Comparison of ENCODE assay signal across 8 cellular contexts in genomic region chr20:13784271-13784892, GRCh38. TPM values are rescaled to one million over a fixed set of nuclear protein-coding genes. Genes with fewer than 3 reads are reported as not detected.
DNase-seq lines count a peak whose midpoint lies in the region; ATAC-seq and TF ChIP-seq lines count a peak whose summit lies in the region.

No MANE protein-coding gene starts in this region.

- H3K9me3 ChIP-seq in mucosa of descending colon = no peaks in the 10 kb centered on the region

- H3K27me3 Mint-ChIP-seq in MCF 10A (ENCODE audit: insufficient read depth, unreplicated experiment) = no peaks in the 10 kb centered on the region

- peak overlapping the region; percentile 99 for H3K27ac Mint-ChIP-seq in MCF 10A (ENCODE audit: low read depth, unreplicated experiment)

- H3K9me3 Mint-ChIP-seq in MCF 10A (ENCODE audit: unreplicated experiment) = no peaks in the 10 kb centered on the region

- H3K4me3 ChIP-seq in mucosa of descending colon = peak overlapping the region; percentile 87

- ATAC-seq in GM19023 (IDR thresholded peaks at IDR 0.05; ENCODE audit: unreplicated experiment) = peak; percentile 23
- ATAC-seq in HG03439 (IDR thresholded peaks at IDR 0.05; ENCODE audit: unreplicated experiment) = peak; percentile 17
- no peak for ATAC-seq in mucosa of descending colon

- H3K4me1 Mint-ChIP-seq in MCF 10A (ENCODE audit: insufficient read depth, unreplicated experiment) = peaks cover 38% of the 10 kb centered on the region

- H3K4me3 Mint-ChIP-seq in MCF 10A (ENCODE audit: unreplicated experiment) = peak overlapping the region; percentile 87

- H3K36me3 Mint-ChIP-seq in MCF 10A (ENCODE audit: insufficient read depth, unreplicated experiment) = peaks cover 65% of the 10 kb centered on the region

- POLR2A ChIA-PET in MCF 10A (lab: Yijun Ruan, JAX) = interaction anchor here (0.6 to 4.0 kb wide), 22 partner anchors 10 to 1475 kb away, joined by 3 to 121 read pairs (median 4); partner anchors contain the start of genes MACROD2, SPTLC3 and TASP1

- H3K4me1 ChIP-seq in mucosa of descending colon (ENCODE audit: low read depth) = peaks cover 22% of the 10 kb centered on the region

- intact Hi-C loops in MCF 10A (cut with micrococcal nuclease) (no loop called here), mucosa of descending colon (cut with DNase I, micrococcal nuclease) (no loop called here)

- BruUV-seq in MCF 10A (replicated peaks; lab: Mats Ljungman, UMichigan) = no TSS peak

- H3K27ac ChIP-seq in 22Rv1 = peak overlapping the region; percentile 87

- no peak for TF ChIP-seq CTCF in 22Rv1 (IDR thresholded peaks at IDR 0.05)
- no peak for TF ChIP-seq CTCF in MCF 10A (IDR thresholded peaks at IDR 0.05; ENCODE audit: unreplicated experiment)
- TF ChIP-seq CTCF in mucosa of descending colon (IDR thresholded peaks at IDR 0.05) = no peak

- CTCF ChIA-PET in MCF 10A (lab: Yijun Ruan, JAX) = interaction anchor here (0.6 to 4.0 kb wide), 13 partner anchors 9 to 654 kb away, joined by 3 to 31 read pairs (median 4); no protein-coding TSS in a partner anchor

- DNase-seq in MCF 10A (ENCODE audit: unreplicated experiment) (no peak), mucosa of descending colon (peak in 1 of 3 donors; percentile 54), islet precursor cell (no peak), NCI-H510A treated with DMSO at 0.1 percent for 48 hours (lab: John Stamatoyannopoulos, UW) (no peak), NCI-H82 (lab: John Stamatoyannopoulos, UW) (no peak)

- no peaks in the 10 kb centered on the region for H3K36me3 ChIP-seq in mucosa of descending colon (ENCODE audit: low read depth)

RNA-seq across cellular contexts. Expression of gene ESF1, which starts 0.3 kb away (rescaled TPM):
- 17.4 and 21.2 TPM in 2 replicates for total RNA-seq in MCF 10A (2022)
- total RNA-seq in mucosa of descending colon = 10 to 100 TPM; 10.0 to 16.2 (median 10.9) TPM

RNA-seq across cellular contexts. Expression of gene NDUFAF5, which starts 0.4 kb away (rescaled TPM):
- total RNA-seq in MCF 10A (2022) = 43.4 and 44.1 TPM in 2 replicates
- total RNA-seq in mucosa of descending colon = 10 to 100 TPM; 27.4 to 41.5 (median 40.6) TPM
